Comparison of ENCODE assay signal across 1 cellular context in genomic region chr15:88638626-88639372, GRCh38.
TF ChIP-seq lines count a peak whose summit lies in the region.

Gene ISG20 (plus strand): TSS chr15:88639016. CDS start chr15:88639367, 351 bp downstream.

TF ChIP-seq in HepG2, 621 proteins besides CTCF, POLR2A, EP300 and RAD21 (continued from another document and continues in another):
- peak; percentile 75 for TF ChIP-seq ZNF280D (CRISPR knock-in tag; IDR thresholded peaks at IDR 0.05)
- TF ChIP-seq TBX3 (IDR thresholded peaks at IDR 0.05; ENCODE audit: borderline replicate concordance), result peak; percentile 82; the same call in 1 of the 2 replicates
- TF ChIP-seq TOE1 (CRISPR knock-in tag; IDR thresholded peaks at IDR 0.05), result no peak
- peak; percentile 68; the same call in 1 of the 2 replicates for TF ChIP-seq ZNF704 (CRISPR knock-in tag; IDR thresholded peaks at IDR 0.05; ENCODE audit: borderline replicate concordance)
- TF ChIP-seq YEATS4 (CRISPR knock-in tag; IDR thresholded peaks at IDR 0.05; ENCODE audit: borderline replicate concordance), result peak; percentile 58; the same call in 1 of the 2 replicates
- TF ChIP-seq ZNF180 (CRISPR knock-in tag; IDR thresholded peaks at IDR 0.05; ENCODE audit: borderline replicate concordance, low read depth), result no peak
- TF ChIP-seq NCOA1 (CRISPR knock-in tag; IDR thresholded peaks at IDR 0.05), result no peak
- TF ChIP-seq, protein P1, sequence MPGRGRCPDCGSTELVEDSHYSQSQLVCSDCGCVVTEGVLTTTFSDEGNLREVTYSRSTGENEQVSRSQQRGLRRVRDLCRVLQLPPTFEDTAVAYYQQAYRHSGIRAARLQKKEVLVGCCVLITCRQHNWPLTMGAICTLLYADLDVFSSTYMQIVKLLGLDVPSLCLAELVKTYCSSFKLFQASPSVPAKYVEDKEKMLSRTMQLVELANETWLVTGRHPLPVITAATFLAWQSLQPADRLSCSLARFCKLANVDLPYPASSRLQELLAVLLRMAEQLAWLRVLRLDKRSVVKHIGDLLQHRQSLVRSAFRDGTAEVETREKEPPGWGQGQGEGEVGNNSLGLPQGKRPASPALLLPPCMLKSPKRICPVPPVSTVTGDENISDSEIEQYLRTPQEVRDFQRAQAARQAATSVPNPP (CRISPR knock-in tag; IDR thresholded peaks at IDR 0.05), result no peak; the same call in 1 of the 2 replicates
- peak; percentile 98 for TF ChIP-seq ZNF687 (CRISPR knock-in tag; IDR thresholded peaks at IDR 0.05)
- TF ChIP-seq GPBP1L1 (CRISPR knock-in tag; IDR thresholded peaks at IDR 0.05), result no peak
- TF ChIP-seq ZC3H13 (CRISPR knock-in tag; IDR thresholded peaks at IDR 0.05), result 0 out of 2 replicates have a peak, but pooled peaks have one; percentile 59
- TF ChIP-seq, protein P2, sequence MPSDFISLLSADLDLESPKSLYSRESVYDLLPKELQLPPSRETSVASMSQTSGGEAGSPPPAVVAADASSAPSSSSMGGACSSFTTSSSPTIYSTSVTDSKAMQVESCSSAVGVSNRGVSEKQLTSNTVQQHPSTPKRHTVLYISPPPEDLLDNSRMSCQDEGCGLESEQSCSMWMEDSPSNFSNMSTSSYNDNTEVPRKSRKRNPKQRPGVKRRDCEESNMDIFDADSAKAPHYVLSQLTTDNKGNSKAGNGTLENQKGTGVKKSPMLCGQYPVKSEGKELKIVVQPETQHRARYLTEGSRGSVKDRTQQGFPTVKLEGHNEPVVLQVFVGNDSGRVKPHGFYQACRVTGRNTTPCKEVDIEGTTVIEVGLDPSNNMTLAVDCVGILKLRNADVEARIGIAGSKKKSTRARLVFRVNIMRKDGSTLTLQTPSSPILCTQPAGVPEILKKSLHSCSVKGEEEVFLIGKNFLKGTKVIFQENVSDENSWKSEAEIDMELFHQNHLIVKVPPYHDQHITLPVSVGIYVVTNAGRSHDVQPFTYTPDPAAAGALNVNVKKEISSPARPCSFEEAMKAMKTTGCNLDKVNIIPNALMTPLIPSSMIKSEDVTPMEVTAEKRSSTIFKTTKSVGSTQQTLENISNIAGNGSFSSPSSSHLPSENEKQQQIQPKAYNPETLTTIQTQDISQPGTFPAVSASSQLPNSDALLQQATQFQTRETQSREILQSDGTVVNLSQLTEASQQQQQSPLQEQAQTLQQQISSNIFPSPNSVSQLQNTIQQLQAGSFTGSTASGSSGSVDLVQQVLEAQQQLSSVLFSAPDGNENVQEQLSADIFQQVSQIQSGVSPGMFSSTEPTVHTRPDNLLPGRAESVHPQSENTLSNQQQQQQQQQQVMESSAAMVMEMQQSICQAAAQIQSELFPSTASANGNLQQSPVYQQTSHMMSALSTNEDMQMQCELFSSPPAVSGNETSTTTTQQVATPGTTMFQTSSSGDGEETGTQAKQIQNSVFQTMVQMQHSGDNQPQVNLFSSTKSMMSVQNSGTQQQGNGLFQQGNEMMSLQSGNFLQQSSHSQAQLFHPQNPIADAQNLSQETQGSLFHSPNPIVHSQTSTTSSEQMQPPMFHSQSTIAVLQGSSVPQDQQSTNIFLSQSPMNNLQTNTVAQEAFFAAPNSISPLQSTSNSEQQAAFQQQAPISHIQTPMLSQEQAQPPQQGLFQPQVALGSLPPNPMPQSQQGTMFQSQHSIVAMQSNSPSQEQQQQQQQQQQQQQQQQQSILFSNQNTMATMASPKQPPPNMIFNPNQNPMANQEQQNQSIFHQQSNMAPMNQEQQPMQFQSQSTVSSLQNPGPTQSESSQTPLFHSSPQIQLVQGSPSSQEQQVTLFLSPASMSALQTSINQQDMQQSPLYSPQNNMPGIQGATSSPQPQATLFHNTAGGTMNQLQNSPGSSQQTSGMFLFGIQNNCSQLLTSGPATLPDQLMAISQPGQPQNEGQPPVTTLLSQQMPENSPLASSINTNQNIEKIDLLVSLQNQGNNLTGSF (CRISPR knock-in tag; IDR thresholded peaks at IDR 0.05), result no peak
- TF ChIP-seq ETS1 (CRISPR knock-in tag; IDR thresholded peaks at IDR 0.05), result no peak
- TF ChIP-seq, protein P3, sequence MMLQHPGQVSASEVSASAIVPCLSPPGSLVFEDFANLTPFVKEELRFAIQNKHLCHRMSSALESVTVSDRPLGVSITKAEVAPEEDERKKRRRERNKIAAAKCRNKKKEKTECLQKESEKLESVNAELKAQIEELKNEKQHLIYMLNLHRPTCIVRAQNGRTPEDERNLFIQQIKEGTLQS (CRISPR knock-in tag; IDR thresholded peaks at IDR 0.05), result peak; percentile 96
- TF ChIP-seq ESRRA (CRISPR knock-in tag; IDR thresholded peaks at IDR 0.05; ENCODE audit: low read depth), result no peak; the same call in 1 of the 2 replicates
- peak; percentile 80 for TF ChIP-seq ERF (CRISPR knock-in tag; IDR thresholded peaks at IDR 0.05)
- 0 out of 2 replicates have a peak, but pooled peaks have one; percentile 49 for TF ChIP-seq MLXIP (CRISPR knock-in tag; IDR thresholded peaks at IDR 0.05; ENCODE audit: borderline replicate concordance)
- peak; percentile 94 for TF ChIP-seq ZNF414 (CRISPR knock-in tag; IDR thresholded peaks at IDR 0.05)
- no peak for TF ChIP-seq GTF2F1 (IDR thresholded peaks at IDR 0.05; ENCODE audit: low read length)
- peak; percentile 17; the same call in 1 of the 2 replicates for TF ChIP-seq KMT2A (CRISPR knock-in tag; IDR thresholded peaks at IDR 0.05)
- TF ChIP-seq FOXM1 (CRISPR knock-in tag; IDR thresholded peaks at IDR 0.05), result no peak
- TF ChIP-seq NFYB (CRISPR knock-in tag; IDR thresholded peaks at IDR 0.05), result no peak
- TF ChIP-seq, protein P4, sequence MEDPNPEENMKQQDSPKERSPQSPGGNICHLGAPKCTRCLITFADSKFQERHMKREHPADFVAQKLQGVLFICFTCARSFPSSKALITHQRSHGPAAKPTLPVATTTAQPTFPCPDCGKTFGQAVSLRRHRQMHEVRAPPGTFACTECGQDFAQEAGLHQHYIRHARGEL (CRISPR knock-in tag; IDR thresholded peaks at IDR 0.05), result no peak
- peak; percentile 84; the same call in 1 of the 2 replicates for TF ChIP-seq MEIS2 (CRISPR knock-in tag; IDR thresholded peaks at IDR 0.05)
